2 cellular contexts compared by ENCODE assay signal in the genomic region with DNA sequence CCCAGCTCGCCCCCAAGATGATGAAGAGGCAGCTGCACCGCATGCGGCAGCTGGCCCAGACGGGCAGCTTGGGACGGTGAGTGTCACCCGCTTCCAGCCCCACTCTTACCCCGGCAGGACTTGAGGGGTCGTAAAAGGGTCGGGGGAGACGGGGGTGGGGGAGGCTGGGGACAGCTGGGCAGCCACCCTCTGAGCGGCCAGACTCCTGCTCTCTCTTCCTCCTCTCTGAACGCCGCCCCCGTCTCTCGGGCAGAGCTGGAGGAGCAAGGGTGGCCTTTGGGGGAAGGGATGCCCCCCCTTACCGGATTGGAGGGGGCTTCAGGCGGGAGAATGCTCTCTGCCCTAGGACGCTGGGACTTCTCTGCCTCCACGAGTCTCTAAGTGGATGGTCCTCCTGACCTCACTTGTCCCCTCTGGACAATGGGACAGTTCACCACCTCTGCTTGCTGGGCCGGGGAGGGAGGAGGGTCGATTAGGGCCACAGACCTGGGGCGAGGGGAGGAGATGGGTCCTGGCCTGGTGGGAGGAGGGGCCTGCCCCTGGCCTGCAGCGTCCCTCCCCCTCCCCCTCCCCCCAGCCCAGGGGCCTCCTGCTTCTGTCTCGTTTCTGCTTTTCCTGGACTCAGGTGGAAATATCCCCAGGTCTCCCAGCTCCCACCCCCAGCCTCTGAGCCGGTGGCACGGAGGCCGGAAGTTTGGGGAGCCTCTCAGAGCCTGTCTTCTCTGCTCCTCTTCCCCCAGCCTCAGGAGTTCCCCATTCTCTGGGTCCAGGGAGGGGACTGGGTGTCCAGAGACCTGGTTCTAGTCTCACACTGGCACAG.
TF ChIP-seq lines count a peak whose summit lies in the region.

No MANE protein-coding gene starts in this region.

TF ChIP-seq in A549, 52 proteins besides CTCF, POLR2A, EP300 and RAD21:
- TF ChIP-seq JUN (IDR thresholded peaks at IDR 0.05) (no peak), KDM1A (IDR thresholded peaks at IDR 0.05; ENCODE audit: low read depth) (peak; percentile 63; the same call in 1 of the 2 replicates)

TF ChIP-seq in HCT116, 20 proteins besides CTCF, POLR2A, EP300 and RAD21:
- TF ChIP-seq JUND (IDR thresholded peaks at IDR 0.05) = no peak
- TF ChIP-seq, protein P1, sequence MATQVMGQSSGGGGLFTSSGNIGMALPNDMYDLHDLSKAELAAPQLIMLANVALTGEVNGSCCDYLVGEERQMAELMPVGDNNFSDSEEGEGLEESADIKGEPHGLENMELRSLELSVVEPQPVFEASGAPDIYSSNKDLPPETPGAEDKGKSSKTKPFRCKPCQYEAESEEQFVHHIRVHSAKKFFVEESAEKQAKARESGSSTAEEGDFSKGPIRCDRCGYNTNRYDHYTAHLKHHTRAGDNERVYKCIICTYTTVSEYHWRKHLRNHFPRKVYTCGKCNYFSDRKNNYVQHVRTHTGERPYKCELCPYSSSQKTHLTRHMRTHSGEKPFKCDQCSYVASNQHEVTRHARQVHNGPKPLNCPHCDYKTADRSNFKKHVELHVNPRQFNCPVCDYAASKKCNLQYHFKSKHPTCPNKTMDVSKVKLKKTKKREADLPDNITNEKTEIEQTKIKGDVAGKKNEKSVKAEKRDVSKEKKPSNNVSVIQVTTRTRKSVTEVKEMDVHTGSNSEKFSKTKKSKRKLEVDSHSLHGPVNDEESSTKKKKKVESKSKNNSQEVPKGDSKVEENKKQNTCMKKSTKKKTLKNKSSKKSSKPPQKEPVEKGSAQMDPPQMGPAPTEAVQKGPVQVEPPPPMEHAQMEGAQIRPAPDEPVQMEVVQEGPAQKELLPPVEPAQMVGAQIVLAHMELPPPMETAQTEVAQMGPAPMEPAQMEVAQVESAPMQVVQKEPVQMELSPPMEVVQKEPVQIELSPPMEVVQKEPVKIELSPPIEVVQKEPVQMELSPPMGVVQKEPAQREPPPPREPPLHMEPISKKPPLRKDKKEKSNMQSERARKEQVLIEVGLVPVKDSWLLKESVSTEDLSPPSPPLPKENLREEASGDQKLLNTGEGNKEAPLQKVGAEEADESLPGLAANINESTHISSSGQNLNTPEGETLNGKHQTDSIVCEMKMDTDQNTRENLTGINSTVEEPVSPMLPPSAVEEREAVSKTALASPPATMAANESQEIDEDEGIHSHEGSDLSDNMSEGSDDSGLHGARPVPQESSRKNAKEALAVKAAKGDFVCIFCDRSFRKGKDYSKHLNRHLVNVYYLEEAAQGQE (IDR thresholded peaks at IDR 0.05; ENCODE audit: low read depth) = no peak
- TF ChIP-seq ZFX (IDR thresholded peaks at IDR 0.05) = no peak
- no peak for TF ChIP-seq EZH2 (IDR thresholded peaks at IDR 0.05)
- TF ChIP-seq, protein P2, sequence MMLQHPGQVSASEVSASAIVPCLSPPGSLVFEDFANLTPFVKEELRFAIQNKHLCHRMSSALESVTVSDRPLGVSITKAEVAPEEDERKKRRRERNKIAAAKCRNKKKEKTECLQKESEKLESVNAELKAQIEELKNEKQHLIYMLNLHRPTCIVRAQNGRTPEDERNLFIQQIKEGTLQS (IDR thresholded peaks at IDR 0.05) = no peak
- no peak for TF ChIP-seq SRF (IDR thresholded peaks at IDR 0.05; ENCODE audit: low read depth)
- TF ChIP-seq, protein P3, sequence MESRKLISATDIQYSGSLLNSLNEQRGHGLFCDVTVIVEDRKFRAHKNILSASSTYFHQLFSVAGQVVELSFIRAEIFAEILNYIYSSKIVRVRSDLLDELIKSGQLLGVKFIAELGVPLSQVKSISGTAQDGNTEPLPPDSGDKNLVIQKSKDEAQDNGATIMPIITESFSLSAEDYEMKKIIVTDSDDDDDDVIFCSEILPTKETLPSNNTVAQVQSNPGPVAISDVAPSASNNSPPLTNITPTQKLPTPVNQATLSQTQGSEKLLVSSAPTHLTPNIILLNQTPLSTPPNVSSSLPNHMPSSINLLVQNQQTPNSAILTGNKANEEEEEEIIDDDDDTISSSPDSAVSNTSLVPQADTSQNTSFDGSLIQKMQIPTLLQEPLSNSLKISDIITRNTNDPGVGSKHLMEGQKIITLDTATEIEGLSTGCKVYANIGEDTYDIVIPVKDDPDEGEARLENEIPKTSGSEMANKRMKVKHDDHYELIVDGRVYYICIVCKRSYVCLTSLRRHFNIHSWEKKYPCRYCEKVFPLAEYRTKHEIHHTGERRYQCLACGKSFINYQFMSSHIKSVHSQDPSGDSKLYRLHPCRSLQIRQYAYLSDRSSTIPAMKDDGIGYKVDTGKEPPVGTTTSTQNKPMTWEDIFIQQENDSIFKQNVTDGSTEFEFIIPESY (IDR thresholded peaks at IDR 0.05; ENCODE audit: extremely low read depth, insufficient replicate concordance, low read length) = no peak
- no peak for TF ChIP-seq CBX3 (IDR thresholded peaks at IDR 0.05; ENCODE audit: low read depth)
- TF ChIP-seq YY1 (IDR thresholded peaks at IDR 0.05; ENCODE audit: extremely low read depth, insufficient replicate concordance, low read depth, low read length) = no peak
- no peak for TF ChIP-seq ELF1 (IDR thresholded peaks at IDR 0.05; ENCODE audit: borderline replicate concordance, low read depth)
- TF ChIP-seq FOSL1 (IDR thresholded peaks at IDR 0.05; ENCODE audit: low read depth) = no peak
